3 cellular contexts compared by ENCODE assay signal in genomic region chr18:23636041-23636399, GRCh38.
TF ChIP-seq lines count a peak whose summit lies in the region.

No MANE protein-coding gene starts in this region.

TF ChIP-seq in A549, 52 proteins besides CTCF, POLR2A, EP300 and RAD21 (continued from another document):
- TF ChIP-seq EHMT2 (IDR thresholded peaks at IDR 0.05; ENCODE audit: low read depth): no peak

TF ChIP-seq in HCT116, 20 proteins besides CTCF, POLR2A, EP300 and RAD21 (continued from another document):
- no peak for TF ChIP-seq EGR1 (IDR thresholded peaks at IDR 0.05; ENCODE audit: low read depth)
- no peak for TF ChIP-seq ZFX (IDR thresholded peaks at IDR 0.05)
- TF ChIP-seq SIN3A (IDR thresholded peaks at IDR 0.05; ENCODE audit: low read depth): no peak
- no peak for TF ChIP-seq EZH2phosphoT487 (IDR thresholded peaks at IDR 0.05; ENCODE audit: borderline replicate concordance)
- no peak for TF ChIP-seq SRF (IDR thresholded peaks at IDR 0.05; ENCODE audit: low read depth)
- TF ChIP-seq ZNF274 (IDR thresholded peaks at IDR 0.05; ENCODE audit: low read depth, low read length): no peak
- TF ChIP-seq MAX (IDR thresholded peaks at IDR 0.05): no peak
TF ChIP-seq in HCT116: peak in this region for 0.

TF ChIP-seq in liver, 16 proteins besides CTCF, POLR2A, EP300 and RAD21 (continued from another document):
- TF ChIP-seq REST (IDR thresholded peaks at IDR 0.05): no peak
- TF ChIP-seq HNF4A (conservative IDR thresholded peaks at IDR 0.05): peak; percentile 41 to 49
- TF ChIP-seq ZBTB33 (IDR thresholded peaks at IDR 0.05): no peak
